8 cellular contexts compared by ENCODE assay signal in genomic region chr1:175757381-175758015, GRCh38. TPM values are rescaled to one million over a fixed set of nuclear protein-coding genes. Genes with fewer than 3 reads are reported as not detected.
DNase-seq lines count a peak whose midpoint lies in the region; ATAC-seq and TF ChIP-seq lines count a peak whose summit lies in the region.

No MANE protein-coding gene starts in this region.

- H3K79me2 ChIP-seq in PC-3 (ENCODE audit: low read length): no peaks in the 10 kb centered on the region

- no peaks in the 10 kb centered on the region for H3F3A ChIP-seq in PC-3 (ENCODE audit: low read length, unreplicated experiment)

- H3K27me3 Mint-ChIP-seq in nephron (ENCODE audit: low read depth): peaks cover 35% of the 10 kb centered on the region
- H3K27me3 Mint-ChIP-seq in naive thymus-derived CD8-positive, alpha-beta T cell: peaks cover 0 to 27% (median 12%) of the 10 kb centered on the region in 5 donors

- TF ChIP-seq CTCF in AG10803 (conservative IDR thresholded peaks at IDR 0.05; ENCODE audit: low read length): peak; percentile 45
- peak; percentile 64 for TF ChIP-seq CTCF in PC-3 (conservative IDR thresholded peaks at IDR 0.05; ENCODE audit: low read depth, low read length)
- TF ChIP-seq CTCF in nephron (IDR thresholded peaks at IDR 0.05; ENCODE audit: unreplicated experiment in 3 of 3): peak; percentile 73 to 78 (median 74)

- ATAC-seq in GM18867 (IDR thresholded peaks at IDR 0.05; ENCODE audit: unreplicated experiment) (peak; percentile 98), HG03060 (IDR thresholded peaks at IDR 0.05; ENCODE audit: low read depth, unreplicated experiment) (peak; percentile 77), PC-3 (no peak), sciatic nerve (no peak)
- no peak for ATAC-seq in naive thymus-derived CD8-positive, alpha-beta T cell

- H4K20me1 ChIP-seq in PC-3 (ENCODE audit: low read length): no peaks in the 10 kb centered on the region

- POLR2A ChIA-PET in PC-3 (lab: Charles Lee; ENCODE audit: unreplicated experiment): no interaction called here
- POLR2A ChIA-PET in naive thymus-derived CD8-positive, alpha-beta T cell (lab: Charles Lee): no interaction called here

- H3K4me3 ChIP-seq in AG10803 (ENCODE audit: low read length): no peak overlapping the region
- no peak overlapping the region for H3K4me3 ChIP-seq in PC-3 (ENCODE audit: low read length)

- peaks cover 23% of the 10 kb centered on the region for H3K27me3 ChIP-seq in PC-3 (ENCODE audit: low read length)

- H3K9me3 ChIP-seq in PC-3 (ENCODE audit: low read length): no peaks in the 10 kb centered on the region

- no peak overlapping the region for H3K4me2 ChIP-seq in PC-3 (ENCODE audit: low read length)

- no peak overlapping the region for H3K27ac ChIP-seq in PC-3 (ENCODE audit: low read length)

- no TSS peak for BruUV-seq in PC-3 (replicated peaks; lab: Mats Ljungman, UMichigan)

- intact Hi-C loops in PC-3 (cut with micrococcal nuclease): no loop called here
- intact Hi-C loops in sciatic nerve (cut with DNase I): no loop called here

- DNase-seq in AG10803 (ENCODE audit: low read depth): no peak
- peak; percentile 9 for DNase-seq in PC-3
- DNase-seq in dermis blood vessel endothelial cell: peak; percentile 54
- no peak for DNase-seq in sciatic nerve (ENCODE audit: low spot score)
- no peak for DNase-seq in naive thymus-derived CD8-positive, alpha-beta T cell

- H3K9ac ChIP-seq in PC-3 (ENCODE audit: low read length): no peak overlapping the region

- H3K36me3 ChIP-seq in PC-3 (ENCODE audit: low read depth, low read length): no peaks in the 10 kb centered on the region

- H3K36me3 Mint-ChIP-seq in nephron (ENCODE audit: low read depth): no peaks in the 10 kb centered on the region
- H3K36me3 Mint-ChIP-seq in naive thymus-derived CD8-positive, alpha-beta T cell: no peaks in the 10 kb centered on the region

- no peak overlapping the region for H3K27ac Mint-ChIP-seq in nephron
- H3K27ac Mint-ChIP-seq in naive thymus-derived CD8-positive, alpha-beta T cell: no peak overlapping the region

- H2AFZ ChIP-seq in PC-3 (ENCODE audit: low read length): no peak overlapping the region

- H3K4me1 Mint-ChIP-seq in nephron: no peaks in the 10 kb centered on the region
- peaks cover 0 to 4% (median 0%) of the 10 kb centered on the region in 4 donors for H3K4me1 Mint-ChIP-seq in naive thymus-derived CD8-positive, alpha-beta T cell

- no peak overlapping the region for H3K4me3 Mint-ChIP-seq in nephron
- H3K4me3 Mint-ChIP-seq in naive thymus-derived CD8-positive, alpha-beta T cell: no peak overlapping the region

- H3K4me1 ChIP-seq in PC-3 (ENCODE audit: insufficient read depth, low read length): no peaks in the 10 kb centered on the region

- CTCF ChIA-PET in PC-3 (lab: Charles Lee): no interaction called here

- H3K9me3 Mint-ChIP-seq in nephron: no peaks in the 10 kb centered on the region
- H3K9me3 Mint-ChIP-seq in naive thymus-derived CD8-positive, alpha-beta T cell: no peaks in the 10 kb centered on the region

- no peaks in the 10 kb centered on the region for H3K9me2 ChIP-seq in PC-3 (replicated peaks; ENCODE audit: low read length)

RNA-seq across cellular contexts. Expression of gene TNR, which starts 14.1 kb away (rescaled TPM):
- total RNA-seq in PC-3 (2014; rRNA removed) (not detected in 2 replicates), dermis blood vessel endothelial cell (0.09 TPM in 1 of 2 replicates, not detected in the other), sciatic nerve (not detected)
- total RNA-seq in naive thymus-derived CD8-positive, alpha-beta T cell: not detected
- not detected for polyA plus RNA-seq in naive thymus-derived CD8-positive, alpha-beta T cell

Comparison
In these comparisons a context has a peak if more than half of its experiments do, and no peak if none do; other contexts are left out.
1. DNase-seq: peak in PC-3 (single experiment) and dermis blood vessel endothelial cell (single experiment); none in AG10803 (single experiment), sciatic nerve (single experiment) and naive thymus-derived CD8-positive, alpha-beta T cell (0 of 10).
2. ATAC-seq: peak in GM18867 (single experiment) and HG03060 (single experiment); none in PC-3 (single experiment), sciatic nerve (single experiment) and naive thymus-derived CD8-positive, alpha-beta T cell (0 of 2).
3. Peak in every context shown above with its lines, with median percentiles within 50 percentile points of each other: CTCF ChIP-seq.